Comparison of ENCODE assay signal across 25 cellular contexts in the genomic region with DNA sequence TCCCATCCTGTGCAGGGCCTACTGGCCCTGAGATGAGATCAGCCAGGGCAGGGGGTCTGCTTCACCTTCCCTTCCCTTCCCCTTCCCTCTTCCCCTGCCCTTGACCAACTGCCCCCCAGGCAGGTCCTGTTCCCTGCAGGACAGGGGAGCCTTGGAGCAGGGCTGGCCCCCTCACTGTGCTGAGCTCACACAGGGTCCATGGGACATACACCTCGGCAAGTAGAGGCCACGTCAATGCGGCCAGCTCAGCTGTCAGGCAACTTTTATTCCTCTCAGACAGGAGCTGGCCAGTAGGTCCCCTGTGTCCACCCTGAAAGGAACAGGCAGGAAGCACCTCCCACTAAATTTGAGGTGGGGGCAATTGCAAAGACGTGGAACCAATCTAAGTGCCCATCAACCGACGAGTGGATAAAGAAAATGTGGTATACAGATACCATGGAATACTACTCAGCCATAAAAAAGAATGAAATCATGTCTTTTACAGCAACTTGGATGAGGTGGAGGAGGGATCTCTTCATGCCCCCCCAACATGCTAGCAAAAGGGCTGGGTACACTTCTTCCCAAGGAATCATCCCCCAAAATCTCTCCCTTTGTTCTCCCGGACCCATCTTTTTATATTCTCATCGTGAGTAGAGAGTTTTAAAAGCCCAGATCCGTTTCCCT.
"Had no signal": no experiment of that assay in that cellular context is flagged by ENCODE, and none has a peak within 500 bp of the region (broad histone marks: within the 10 kb centered on the region; RNA-seq: fewer than 3 reads in every experiment).

No MANE protein-coding gene starts in this region.

- H3K36me3 ChIP-seq: brain microvascular endothelial cell, gastroesophageal sphincter, neural progenitor cell, SJSA1, suprapubic skin, tibial artery, upper lobe of right lung had no signal

- H3K4me3 ChIP-seq: gastroesophageal sphincter, hepatocyte, neural progenitor cell, SJSA1, smooth muscle cell, suprapubic skin, tibial artery, upper lobe of right lung had no signal

- DNase-seq: activated B cell treated with CpG ODN at 0.5 μM for 24 hours; activated CD4-positive, alpha-beta T cell treated with anti-CD3 and anti-CD28 coated beads, Interleukin-2, amount 50 U/mL, for 1 hour; activated gamma-delta T cell; activated naive CD4-positive, alpha-beta T cell treated with anti-CD3 and anti-CD28 coated beads, Interleukin-2, amount 10 ng/mL, durations not matched to agents 7 days and 5 days; activated naive CD8-positive, alpha-beta T cell treated with anti-CD3 and anti-CD28 coated beads, Interleukin-2, amount 10 ng/mL, durations not matched to agents 7 days and 5 days; brain microvascular endothelial cell; effector CD4-positive, alpha-beta T cell; erythroblast; islet precursor cell; left ventricle myocardium superior; midbrain; stimulated activated CD4-positive, alpha-beta T cell treated with anti-CD3 and anti-CD28 coated beads, Interleukin-15, amount 100 ng/mL, for 24 hours; stimulated activated naive B cell treated with anti-CD40 and anti-IgM and Interleukin-4, amounts not matched to agents 10 μg/mL and 1 μg/mL and 100 μg/mL, for 72 hours; T-helper 1 cell; upper lobe of right lung had no signal

- H3K4me3 Mint-ChIP-seq: activated B cell treated with CpG ODN at 0.5 μM for 24 hours; activated naive CD4-positive, alpha-beta T cell treated with anti-CD3 and anti-CD28 coated beads, Interleukin-2, amount 10 ng/mL, durations not matched to agents 7 days and 5 days; activated naive CD8-positive, alpha-beta T cell treated with anti-CD3 and anti-CD28 coated beads, Interleukin-2, amount 10 ng/mL, durations not matched to agents 7 days and 5 days; dendritic cell treated with granulocyte-macrophage colony-stimulating factor and Interleukin-4, amounts not matched to agents 40 ng/mL and 50 ng/mL, for 4 days; naive thymus-derived CD4-positive, alpha-beta T cell; neural progenitor cell; stimulated activated naive B cell treated with anti-CD40 and anti-IgM and Interleukin-4, amounts not matched to agents 10 μg/mL and 1 μg/mL and 100 μg/mL, for 72 hours; T-helper 2 cell treated with Interferon-gamma antibody and Interleukin-4, amounts not matched to agents 5 μg/mL and 100 μg/mL, for 36 hours had no signal

- H3K27me3 ChIP-seq: brain microvascular endothelial cell, hepatocyte, neural progenitor cell, SJSA1 had no signal

- ATAC-seq: gastroesophageal sphincter; left ventricle myocardium superior; naive thymus-derived CD4-positive, alpha-beta T cell; stimulated activated naive B cell treated with anti-CD40 and anti-IgM and Interleukin-4, amounts not matched to agents 10 μg/mL and 1 μg/mL and 100 μg/mL, for 72 hours; upper lobe of right lung had no signal

- H3K27ac ChIP-seq: brain microvascular endothelial cell, gastroesophageal sphincter, hepatocyte, neural progenitor cell, SJSA1, suprapubic skin, tibial artery, upper lobe of right lung had no signal

- H3K4me1 ChIP-seq: gastroesophageal sphincter, neural progenitor cell, suprapubic skin had no signal

- H3K9me3 Mint-ChIP-seq: activated naive CD4-positive, alpha-beta T cell treated with anti-CD3 and anti-CD28 coated beads, Interleukin-2, amount 10 ng/mL, durations not matched to agents 7 days and 5 days; dendritic cell treated with granulocyte-macrophage colony-stimulating factor and Interleukin-4, amounts not matched to agents 40 ng/mL and 50 ng/mL, for 4 days; naive thymus-derived CD4-positive, alpha-beta T cell; T-helper 2 cell treated with Interferon-gamma antibody and Interleukin-4, amounts not matched to agents 5 μg/mL and 100 μg/mL, for 36 hours had no signal

- H3K36me3 Mint-ChIP-seq: activated naive CD4-positive, alpha-beta T cell treated with anti-CD3 and anti-CD28 coated beads, Interleukin-2, amount 10 ng/mL, durations not matched to agents 7 days and 5 days; activated naive CD8-positive, alpha-beta T cell treated with anti-CD3 and anti-CD28 coated beads, Interleukin-2, amount 10 ng/mL, durations not matched to agents 7 days and 5 days; neural progenitor cell; stimulated activated naive B cell treated with anti-CD40 and anti-IgM and Interleukin-4, amounts not matched to agents 10 μg/mL and 1 μg/mL and 100 μg/mL, for 72 hours had no signal

- H3K27ac Mint-ChIP-seq: activated B cell treated with CpG ODN at 0.5 μM for 24 hours; activated naive CD4-positive, alpha-beta T cell treated with anti-CD3 and anti-CD28 coated beads, Interleukin-2, amount 10 ng/mL, durations not matched to agents 7 days and 5 days; activated naive CD8-positive, alpha-beta T cell treated with anti-CD3 and anti-CD28 coated beads, Interleukin-2, amount 10 ng/mL, durations not matched to agents 7 days and 5 days; stimulated activated naive B cell treated with anti-CD40 and anti-IgM and Interleukin-4, amounts not matched to agents 10 μg/mL and 1 μg/mL and 100 μg/mL, for 72 hours; T-helper 2 cell treated with Interferon-gamma antibody and Interleukin-4, amounts not matched to agents 5 μg/mL and 100 μg/mL, for 36 hours had no signal

- H3K9me3 ChIP-seq: gastroesophageal sphincter, SJSA1, suprapubic skin, tibial artery, upper lobe of right lung had no signal

- H3K4me1 Mint-ChIP-seq: activated B cell treated with CpG ODN at 0.5 μM for 24 hours; stimulated activated naive B cell treated with anti-CD40 and anti-IgM and Interleukin-4, amounts not matched to agents 10 μg/mL and 1 μg/mL and 100 μg/mL, for 72 hours had no signal
